In the genomic region with DNA sequence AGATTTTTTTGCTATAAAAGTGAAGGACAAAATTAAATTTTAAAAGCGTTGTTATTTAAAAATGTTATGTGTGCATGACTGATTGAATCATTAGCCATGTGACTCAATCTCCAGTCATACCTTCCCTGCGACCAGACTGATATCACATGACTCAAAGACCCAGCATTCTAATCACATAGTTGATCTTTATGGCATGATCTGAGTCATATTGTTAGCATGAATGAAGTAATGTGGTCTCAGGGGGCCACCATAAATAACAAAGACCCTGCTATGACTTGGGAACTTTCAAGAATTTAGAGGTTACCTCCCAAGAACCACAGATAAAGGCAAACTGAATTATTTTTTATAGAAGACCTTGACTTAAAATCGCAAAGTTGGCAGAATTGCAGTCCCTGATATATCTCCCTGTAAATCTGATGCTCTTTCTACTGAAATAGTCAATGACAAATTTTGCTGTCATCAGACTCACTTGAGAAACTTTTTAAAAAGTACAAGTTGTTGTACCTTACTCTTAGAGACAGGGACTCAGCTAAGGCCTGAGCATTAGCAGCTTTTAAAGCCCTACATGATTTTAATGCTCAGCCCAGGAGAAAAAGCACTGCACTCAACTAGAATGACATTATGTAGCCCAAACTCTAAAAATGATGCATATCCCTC, we compare ENCODE assay signal across 11 cellular contexts.
DNase-seq lines count a peak whose midpoint lies in the region; ATAC-seq and TF ChIP-seq lines count a peak whose summit lies in the region.
"Had no signal": no experiment of that assay in that cellular context is flagged by ENCODE, and none has a peak within 500 bp of the region (broad histone marks: within the 10 kb centered on the region; RNA-seq: fewer than 3 reads in every experiment).

No MANE protein-coding gene starts in this region.

- H3K27ac ChIP-seq in brain microvascular endothelial cell (peak overlapping the region; percentile 16), mesodermal cell (ENCODE audit: low read depth, low read length, severe bottlenecking) (peak overlapping the region; percentile 26)

- DNase-seq in EL = peak; percentile 96
- DNase-seq in LHCN-M2 (ENCODE audit: low read depth) = peak; percentile 91
- peak; percentile 58 for DNase-seq in brain microvascular endothelial cell
- no peak for DNase-seq in stimulated activated naive CD4-positive, alpha-beta T cell (lab: John Stamatoyannopoulos, UW)
- DNase-seq in superior temporal gyrus (ENCODE audit: extremely low spot score) = no peak
- no peak for DNase-seq in NCI-H128 (lab: John Stamatoyannopoulos, UW; ENCODE audit: unreplicated experiment)
- no peak for DNase-seq in left cardiac atrium
- DNase-seq: activated CD4-positive, alpha-beta T cell treated with anti-CD3 and anti-CD28 coated beads, Interleukin-2, amount 50 U/mL, for 4 hours; right cardiac atrium; uterus had no signal

- TF ChIP-seq CTCF in brain microvascular endothelial cell (IDR thresholded peaks at IDR 0.05; ENCODE audit: low read depth, low read length, missing control alignments) = no peak

- in situ Hi-C loops in brain microvascular endothelial cell (cut with HindIII; ENCODE audit: low pct_ligation_motif_present, low sequenced_read_pairs) = no loop called here

- intact Hi-C loops in left cardiac atrium (cut with DNase I) = no loop called here

- H3K9me3 ChIP-seq in mesodermal cell (ENCODE audit: control insufficient read depth, low read length) = no peaks in the 10 kb centered on the region
- H3K9me3 ChIP-seq: uterus had no signal

- no peak for ATAC-seq in left cardiac atrium
- ATAC-seq: right cardiac atrium had no signal

- 71 to 80% methylated on average over 1 of the region's 3 CpGs for WGBS in mesodermal cell (ENCODE audit: insufficient coverage in 2 of 2), 2 experiments

- no peaks in the 10 kb centered on the region for H3K36me3 ChIP-seq in brain microvascular endothelial cell (replicated peaks)
- H3K36me3 ChIP-seq in mesodermal cell (ENCODE audit: control insufficient read depth, insufficient read depth, low read length) = no peaks in the 10 kb centered on the region
- H3K36me3 ChIP-seq: uterus had no signal

- H3K4me3 ChIP-seq in brain microvascular endothelial cell (ENCODE audit: low read depth, low read length) (no peak overlapping the region), mesodermal cell (ENCODE audit: extremely low read depth, insufficient read depth, low read length, poor library complexity, severe bottlenecking) (no peak overlapping the region)
- H3K4me3 ChIP-seq: uterus had no signal

- H3K4me1 ChIP-seq in mesodermal cell (ENCODE audit: control insufficient read depth, insufficient read depth, low read length, poor library complexity, severe bottlenecking) = no peaks in the 10 kb centered on the region
- H3K4me1 ChIP-seq: uterus had no signal

- no peaks in the 10 kb centered on the region for H3K27me3 ChIP-seq in brain microvascular endothelial cell (replicated peaks)
- H3K27me3 ChIP-seq: uterus had no signal

Comparison
In these comparisons a context has a peak if more than half of its experiments do, and no peak if none do; other contexts are left out.
1. DNase-seq: peak in EL (single experiment), LHCN-M2 (single experiment) and brain microvascular endothelial cell (single experiment); none in stimulated activated naive CD4-positive, alpha-beta T cell (0 of 6), superior temporal gyrus (single experiment), NCI-H128 (single experiment) and left cardiac atrium (single experiment).